Comparison of ENCODE assay signal across 1 cellular context in genomic region chr10:21519981-21520436, GRCh38.
TF ChIP-seq lines count a peak whose summit lies in the region.

No MANE protein-coding gene starts in this region.

TF ChIP-seq in HepG2, 621 proteins besides CTCF, POLR2A, EP300 and RAD21 (continued from another document):
- peak; percentile 36; the same call in 1 of the 2 replicates for TF ChIP-seq ZBTB33 (CRISPR knock-in tag; IDR thresholded peaks at IDR 0.05)
- peak; percentile 75 for TF ChIP-seq HNRNPK (IDR thresholded peaks at IDR 0.05; ENCODE audit: low read depth, low read length, poor library complexity, severe bottlenecking)
